In the genomic region with DNA sequence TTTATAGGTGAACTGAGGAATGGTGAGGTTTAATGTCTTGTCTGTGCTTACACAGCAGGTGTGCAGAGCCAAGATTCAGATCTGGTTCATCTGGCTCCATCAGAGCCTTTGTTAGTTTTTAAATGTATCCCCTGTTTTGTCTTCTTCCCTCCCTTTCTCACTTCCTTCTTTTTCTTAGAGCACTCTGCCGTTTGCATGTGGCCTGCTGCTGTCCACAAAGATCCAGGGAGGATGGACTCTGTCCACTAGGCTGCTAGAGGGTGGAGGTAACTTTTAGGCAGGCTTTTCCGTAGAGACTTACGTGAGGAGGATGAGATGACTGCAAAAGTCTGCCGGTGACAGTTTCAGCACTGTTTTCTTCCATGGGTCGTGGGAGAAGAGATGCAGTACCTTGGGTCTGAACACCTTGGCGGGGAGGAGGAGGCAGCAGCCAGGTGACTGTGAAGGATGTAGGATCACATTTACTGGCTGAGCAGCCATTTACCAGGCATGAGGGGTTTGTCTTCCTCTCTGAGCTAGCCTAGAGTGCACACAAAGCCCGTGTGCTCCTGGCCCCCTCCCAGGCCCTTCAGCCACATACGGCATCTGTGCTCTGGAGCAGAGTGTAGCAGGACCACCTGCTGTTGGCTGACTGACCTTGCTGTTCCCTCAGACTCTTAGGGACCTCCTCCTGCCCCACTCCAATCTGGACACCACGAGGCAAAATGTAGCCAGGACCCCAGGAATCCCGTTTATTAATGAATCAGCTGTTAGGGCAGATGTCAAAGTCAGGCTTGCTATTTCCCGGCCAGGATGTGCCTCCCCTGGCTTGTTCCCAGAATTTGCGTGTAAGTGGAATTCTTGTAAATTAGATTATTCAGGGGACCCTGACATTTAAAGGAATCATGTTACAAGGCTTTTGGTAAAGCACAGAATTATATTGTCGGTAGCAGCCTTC, we compare ENCODE assay signal across 9 cellular contexts. TPM values are rescaled to one million over a fixed set of nuclear protein-coding genes. Genes with fewer than 3 reads are reported as not detected.
DNase-seq lines count a peak whose midpoint lies in the region; ATAC-seq and TF ChIP-seq lines count a peak whose summit lies in the region.
"Had no signal": no experiment of that assay in that cellular context is flagged by ENCODE, and none has a peak within 500 bp of the region (broad histone marks: within the 10 kb centered on the region; RNA-seq: fewer than 3 reads in every experiment).

No MANE protein-coding gene starts in this region.

- H3K27me3 ChIP-seq in colonic mucosa = no peaks in the 10 kb centered on the region

- intact Hi-C loops in Calu3 (cut with micrococcal nuclease; ENCODE audit: unreplicated experiment) = no loop called here
- intact Hi-C loops in colonic mucosa (cut with DNase I) = no loop called here

- H3K36me3 ChIP-seq in colonic mucosa = no peaks in the 10 kb centered on the region

- H3K4me3 Mint-ChIP-seq in Calu3 (ENCODE audit: low read depth, unreplicated experiment) (peak overlapping the region; percentile 82), neural crest cell (peak overlapping the region; percentile 91)

- peaks cover 10% of the 10 kb centered on the region for H3K4me1 ChIP-seq in colonic mucosa

- H3K4me1 Mint-ChIP-seq in Calu3 (ENCODE audit: low read depth, unreplicated experiment) (peaks cover 42% of the 10 kb centered on the region), neural crest cell (peaks cover 50% of the 10 kb centered on the region)

- H3K27ac ChIP-seq in colonic mucosa = peak overlapping the region; percentile 78

- ATAC-seq in HG03097 (IDR thresholded peaks at IDR 0.05; ENCODE audit: low FRiP score, unreplicated experiment) (no peak), GM19397 (IDR thresholded peaks at IDR 0.05; ENCODE audit: unreplicated experiment) (no peak)

- peaks cover 45% of the 10 kb centered on the region for H3K36me3 Mint-ChIP-seq in Calu3 (ENCODE audit: insufficient read depth, unreplicated experiment)
- H3K36me3 Mint-ChIP-seq in neural crest cell (ENCODE audit: low read depth) = no peaks in the 10 kb centered on the region

- DNase-seq in Calu3 (no peak), NCI-H524 treated with DMSO at 0.1 percent for 48 hours (lab: John Stamatoyannopoulos, UW) (peak; percentile 81), colonic mucosa (no peak), neural crest cell (ENCODE audit: low read depth, low spot score) (no peak), NCI-H1092 (lab: John Stamatoyannopoulos, UW) (no peak)
- DNase-seq in stimulated activated CD4-positive, alpha-beta T cell treated with anti-CD3 and anti-CD28 coated beads, Interleukin-12 subunit alpha, Interleukin-12 subunit beta, amount 100 ng/mL, for 4 hours = no peak
- DNase-seq: activated CD4-positive, alpha-beta T cell treated with anti-CD3 and anti-CD28 coated beads for 4 hours had no signal

- H3K9me3 Mint-ChIP-seq in Calu3 (ENCODE audit: low read depth, unreplicated experiment) (no peaks in the 10 kb centered on the region), neural crest cell (no peaks in the 10 kb centered on the region)

- no peaks in the 10 kb centered on the region for H3K27me3 Mint-ChIP-seq in Calu3 (ENCODE audit: unreplicated experiment)
- no peaks in the 10 kb centered on the region for H3K27me3 Mint-ChIP-seq in neural crest cell (ENCODE audit: low read depth)

- peak overlapping the region; percentile 31 for H3K27ac Mint-ChIP-seq in Calu3 (ENCODE audit: unreplicated experiment)
- peak overlapping the region; percentile 76 for H3K27ac Mint-ChIP-seq in neural crest cell (ENCODE audit: unreplicated experiment)

- peak overlapping the region in 1 of 2 donors; percentile 87 for H3K9ac ChIP-seq in colonic mucosa (ENCODE audit: low read depth in 2 of 2, low read length in 2 of 2)

- CTCF ChIA-PET in Calu3 (lab: Charles Lee) = interaction anchor here (1.0 to 1.2 kb wide), 2 partner anchors 488 to 489 kb away, joined by 3 to 6 read pairs; no protein-coding TSS in a partner anchor

- H3K4me3 ChIP-seq in colonic mucosa = peak overlapping the region; percentile 63

- TF ChIP-seq CTCF in Calu3 (IDR thresholded peaks at IDR 0.05; ENCODE audit: unreplicated experiment) (no peak), colonic mucosa (IDR thresholded peaks at IDR 0.05) (no peak), neural crest cell (conservative IDR thresholded peaks at IDR 0.05) (no peak)

- H3K9me3 ChIP-seq in colonic mucosa = no peaks in the 10 kb centered on the region

- BruUV-seq in Calu3 (replicated peaks; lab: Mats Ljungman, UMichigan) = no TSS peak

RNA-seq across cellular contexts. Expression of a gene that starts 1.9 kb away (rescaled TPM):
- 34.7 and 36.1 TPM in 2 replicates for total RNA-seq in Calu3 (2022)
- total RNA-seq in colonic mucosa = 10 to 100 TPM; 25.3 to 50.2 TPM
- total RNA-seq in neural crest cell = 50.9 and 51.8 TPM in 2 replicates

RNA-seq across cellular contexts. Expression of a gene that starts 6.9 kb away (rescaled TPM):
- total RNA-seq in Calu3 (2022) (not detected in 2 replicates), colonic mucosa (not detected), neural crest cell (0.26 and 0.27 TPM in 2 replicates)

RNA-seq across cellular contexts. Expression of a gene that starts 14.1 kb away (rescaled TPM):
- total RNA-seq in Calu3 (2022) (15.5 and 18.4 TPM in 2 replicates), colonic mucosa (10 to 100 TPM; 15.8 to 18.5 TPM), neural crest cell (20.9 and 21.9 TPM in 2 replicates)

RNA-seq across cellular contexts. Expression of a gene that starts 37.6 kb away (rescaled TPM):
- total RNA-seq in Calu3 (2022) (not detected in 2 replicates), colonic mucosa (under 1 TPM; 0.64 to 0.85 TPM), neural crest cell (0.65 and 0.68 TPM in 2 replicates)
